8 cellular contexts compared by ENCODE assay signal in the genomic region with DNA sequence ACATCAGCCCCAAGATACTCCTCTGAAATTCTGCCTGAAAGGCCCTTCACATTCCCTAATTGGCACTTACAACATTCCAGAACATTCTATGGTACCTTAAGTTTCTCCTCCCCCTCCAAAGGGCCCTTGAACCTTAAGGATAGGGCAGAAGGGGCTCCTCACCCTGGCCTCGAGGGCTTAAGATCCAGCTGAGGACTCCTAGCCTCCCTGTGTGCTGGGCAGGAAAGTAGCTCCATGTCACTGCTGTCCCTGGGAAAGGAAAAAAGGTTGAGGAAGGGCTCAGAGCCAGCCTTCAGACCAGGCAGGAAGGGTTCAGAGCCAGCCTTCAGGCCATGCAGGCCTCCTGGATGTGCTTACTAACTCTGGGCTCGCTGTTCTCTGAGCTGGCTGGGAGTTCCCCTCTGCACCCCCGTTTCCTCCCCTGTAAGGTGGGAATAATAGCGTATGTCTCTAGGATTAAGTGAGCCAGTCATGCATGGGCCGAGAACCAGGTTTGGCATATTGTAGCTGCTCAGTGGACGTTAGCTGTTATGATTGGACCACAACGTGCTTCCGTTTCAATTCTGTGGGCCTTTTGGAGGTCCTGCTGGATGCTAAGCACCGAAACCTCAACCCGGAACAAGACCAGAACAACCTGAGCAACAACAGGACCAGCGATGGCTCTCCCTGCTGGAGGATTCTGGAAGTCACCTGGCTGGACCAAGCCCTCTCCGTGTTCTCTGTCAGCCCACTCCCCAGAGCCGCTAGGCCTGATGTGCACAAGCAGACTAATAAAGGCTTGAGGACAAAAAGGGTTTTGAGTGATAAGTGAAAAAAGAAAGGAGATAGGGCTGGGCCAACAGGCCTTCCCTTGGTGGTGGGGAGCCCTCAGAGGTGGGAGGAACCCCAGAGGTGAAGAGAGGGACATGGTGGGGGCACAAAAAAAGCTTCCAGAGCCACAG. TPM values are rescaled to one million over a fixed set of nuclear protein-coding genes. Genes with fewer than 3 reads are reported as not detected.
DNase-seq lines count a peak whose midpoint lies in the region; ATAC-seq and TF ChIP-seq lines count a peak whose summit lies in the region.

No MANE protein-coding gene starts in this region.

- CTCF ChIA-PET in HCT116 (lab: Charles Lee) = interaction anchor here (1.6 kb wide), 1 partner anchor 11 kb away, joined by 4 read pairs; no protein-coding TSS in a partner anchor

- H2AFZ ChIP-seq in HCT116 (ENCODE audit: low read depth, low read length, poor library complexity, severe bottlenecking) = no peak overlapping the region

- no peaks in the 10 kb centered on the region for H4K20me1 ChIP-seq in HCT116 (ENCODE audit: insufficient read depth)

- peak overlapping the region; percentile 59 to 76 for H3K4me3 Mint-ChIP-seq in activated T-cell treated with anti-CD3 and anti-CD28 coated beads, Interleukin-2, amount 50 U/mL, for 72 hours
- peak overlapping the region; percentile 67 for H3K4me3 Mint-ChIP-seq in glutamatergic neuron (ENCODE audit: unreplicated experiment)

- H3K27me3 Mint-ChIP-seq in activated T-cell treated with anti-CD3 and anti-CD28 coated beads, Interleukin-2, amount 50 U/mL, for 72 hours (ENCODE audit: low read depth) = peaks cover 42% of the 10 kb centered on the region
- peaks cover 15% of the 10 kb centered on the region for H3K27me3 Mint-ChIP-seq in glutamatergic neuron (ENCODE audit: unreplicated experiment)

- TF ChIP-seq RAD21 in HCT116 (IDR thresholded peaks at IDR 0.05; ENCODE audit: low read depth) = peak; percentile 28; the same call in 1 of the 2 replicates

- POLR2A ChIA-PET in HCT116 (lab: Charles Lee) = no interaction called here

- H3K4me1 ChIP-seq in HCT116 (ENCODE audit: control insufficient read depth in 1 of 2, insufficient read depth in 2 of 2, low read length in 2 of 2) = peaks cover 10 to 26% of the 10 kb centered on the region in 2 experiments

- H3K4me3 ChIP-seq in HCT116 (replicated peaks in 1 of 2; ENCODE audit: low read depth in 1 of 2, low read length in 2 of 2) = peak overlapping the region; percentile 52 to 62
- H3K4me3 ChIP-seq in NB4 (ENCODE audit: low read depth, low read length) = no peak overlapping the region

- H3K4me1 Mint-ChIP-seq in activated T-cell treated with anti-CD3 and anti-CD28 coated beads, Interleukin-2, amount 50 U/mL, for 72 hours (ENCODE audit: low read depth) = peaks cover 28% of the 10 kb centered on the region
- no peaks in the 10 kb centered on the region for H3K4me1 Mint-ChIP-seq in glutamatergic neuron (ENCODE audit: low read depth, unreplicated experiment)

- no peaks in the 10 kb centered on the region for H3K79me2 ChIP-seq in HCT116 (ENCODE audit: insufficient read depth, low read length)

- no peak for TF ChIP-seq POLR2A in HCT116 (IDR thresholded peaks at IDR 0.05; ENCODE audit: borderline replicate concordance, extremely low read depth, insufficient read depth, insufficient read length)
- TF ChIP-seq POLR2A in NB4 (IDR thresholded peaks at IDR 0.05; ENCODE audit: extremely low read depth, insufficient read length) = no peak

- no peaks in the 10 kb centered on the region for H3K27me3 ChIP-seq in HCT116 (ENCODE audit: insufficient read depth, low read length)

- no peak overlapping the region; the same call in 1 of the 2 replicates for H3K27ac ChIP-seq in HCT116 (ENCODE audit: low read depth, low read length)

- no peak for DNase-seq in activated T-cell treated with anti-CD3 and anti-CD28 coated beads, Interleukin-2, amount 50 U/mL, for 72 hours
- DNase-seq in activated T-cell treated with anti-CD3 and anti-CD28 coated beads, Interleukin-2, amount 50 U/mL, for 1 hour = no peak
- no peak for DNase-seq in HCT116 (ENCODE audit: low read depth, low spot score)
- peak; percentile 37 for DNase-seq in NB4 (ENCODE audit: low read depth)
- DNase-seq in glutamatergic neuron = no peak
- no peak for DNase-seq in SIG-M5 treated with dmso at 0.1 percent for 504 hours (lab: John Stamatoyannopoulos, UW; ENCODE audit: unreplicated experiment)
- no peak for DNase-seq in AML-193 (lab: John Stamatoyannopoulos, UW)
- no peak for DNase-seq in amniotic stem cell (lab: John Stamatoyannopoulos, UW)

- peak overlapping the region; percentile 61 for H3K9ac ChIP-seq in HCT116 (ENCODE audit: low read length)

- RAD21 ChIA-PET in HCT116 (lab: Charles Lee; ENCODE audit: low non-redundant PET in 1 of 2, low total read pairs in 2 of 2, uncharacterized antibody in 2 of 2, unreplicated experiment in 2 of 2) = interaction anchor here in 1 of 2 experiments (0.6 kb wide), 1 partner anchor 1252 kb away, joined by 3 read pairs; no protein-coding TSS in a partner anchor

- H3K4me2 ChIP-seq in HCT116 (ENCODE audit: low read length) = peak overlapping the region; percentile 93

- ATAC-seq in activated T-cell treated with anti-CD3 and anti-CD28 coated beads, Interleukin-2, amount 50 U/mL, for 72 hours (replicated peaks in 1 of 2) = no peak
- ATAC-seq in HCT116 = peak; percentile 29; the same call in 1 of the 2 replicates

- intact Hi-C loops in HCT116 (cut with micrococcal nuclease) = no loop called here

- TF ChIP-seq CTCF in HCT116 (IDR thresholded peaks at IDR 0.05 in 2 of 3, conservative IDR thresholded peaks at IDR 0.05 in 1 of 3; ENCODE audit: borderline replicate concordance in 1 of 3, insufficient read depth in 1 of 3, low read depth in 2 of 3, low read length in 2 of 3) = peak; percentile 20 to 51 (median 42); a peak in 4 of 6 replicates
- TF ChIP-seq CTCF in NB4 (IDR thresholded peaks at IDR 0.05; ENCODE audit: low read depth, low read length) = peak; percentile 7
- TF ChIP-seq CTCF in glutamatergic neuron (IDR thresholded peaks at IDR 0.05; ENCODE audit: partially characterized antibody, unreplicated experiment) = peak; percentile 28

- H3K36me3 Mint-ChIP-seq in activated T-cell treated with anti-CD3 and anti-CD28 coated beads, Interleukin-2, amount 50 U/mL, for 72 hours (ENCODE audit: insufficient read depth in 2 of 2) = no peaks in the 10 kb centered on the region
- H3K36me3 Mint-ChIP-seq in glutamatergic neuron (ENCODE audit: unreplicated experiment) = no peaks in the 10 kb centered on the region

- H3K27ac Mint-ChIP-seq in activated T-cell treated with anti-CD3 and anti-CD28 coated beads, Interleukin-2, amount 50 U/mL, for 72 hours = no peak overlapping the region
- no peak overlapping the region for H3K27ac Mint-ChIP-seq in glutamatergic neuron (ENCODE audit: unreplicated experiment)

- no peaks in the 10 kb centered on the region for H3K9me2 ChIP-seq in HCT116 (ENCODE audit: insufficient read depth)

- no TSS peak for BruUV-seq in HCT116 (replicated peaks; lab: Mats Ljungman, UMichigan)

- H3K9me3 ChIP-seq in HCT116 (ENCODE audit: control insufficient read depth in 1 of 2, insufficient read depth in 1 of 2, low read depth in 1 of 2, low read length in 2 of 2) = no peaks in the 10 kb centered on the region

- no peaks in the 10 kb centered on the region for H3K9me3 Mint-ChIP-seq in activated T-cell treated with anti-CD3 and anti-CD28 coated beads, Interleukin-2, amount 50 U/mL, for 72 hours
- peaks cover 2% of the 10 kb centered on the region for H3K9me3 Mint-ChIP-seq in glutamatergic neuron (ENCODE audit: unreplicated experiment)

- no peaks in the 10 kb centered on the region for H3K36me3 ChIP-seq in HCT116 (ENCODE audit: control insufficient read depth in 1 of 2, insufficient read depth in 2 of 2, low read length in 2 of 2)

TF ChIP-seq in HCT116, 20 proteins besides CTCF, POLR2A, EP300 and RAD21 (continues in another document):
- TF ChIP-seq TCF7L2 (IDR thresholded peaks at IDR 0.05; ENCODE audit: borderline replicate concordance, extremely low read depth, insufficient read depth, insufficient read length) (no peak), YY1 (IDR thresholded peaks at IDR 0.05; ENCODE audit: extremely low read depth, insufficient replicate concordance, low read depth, low read length) (no peak), EZH2 (IDR thresholded peaks at IDR 0.05) (no peak), JUND (IDR thresholded peaks at IDR 0.05) (no peak), ELF1 (IDR thresholded peaks at IDR 0.05; ENCODE audit: borderline replicate concordance, low read depth) (no peak), CEBPB (IDR thresholded peaks at IDR 0.05; ENCODE audit: low read depth) (no peak), CBX3 (IDR thresholded peaks at IDR 0.05; ENCODE audit: low read depth) (no peak), FOSL1 (IDR thresholded peaks at IDR 0.05; ENCODE audit: low read depth) (no peak), EZH2phosphoT487 (IDR thresholded peaks at IDR 0.05; ENCODE audit: borderline replicate concordance) (no peak)
- TF ChIP-seq, protein P1, sequence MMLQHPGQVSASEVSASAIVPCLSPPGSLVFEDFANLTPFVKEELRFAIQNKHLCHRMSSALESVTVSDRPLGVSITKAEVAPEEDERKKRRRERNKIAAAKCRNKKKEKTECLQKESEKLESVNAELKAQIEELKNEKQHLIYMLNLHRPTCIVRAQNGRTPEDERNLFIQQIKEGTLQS (IDR thresholded peaks at IDR 0.05) = no peak
- TF ChIP-seq, protein P2, sequence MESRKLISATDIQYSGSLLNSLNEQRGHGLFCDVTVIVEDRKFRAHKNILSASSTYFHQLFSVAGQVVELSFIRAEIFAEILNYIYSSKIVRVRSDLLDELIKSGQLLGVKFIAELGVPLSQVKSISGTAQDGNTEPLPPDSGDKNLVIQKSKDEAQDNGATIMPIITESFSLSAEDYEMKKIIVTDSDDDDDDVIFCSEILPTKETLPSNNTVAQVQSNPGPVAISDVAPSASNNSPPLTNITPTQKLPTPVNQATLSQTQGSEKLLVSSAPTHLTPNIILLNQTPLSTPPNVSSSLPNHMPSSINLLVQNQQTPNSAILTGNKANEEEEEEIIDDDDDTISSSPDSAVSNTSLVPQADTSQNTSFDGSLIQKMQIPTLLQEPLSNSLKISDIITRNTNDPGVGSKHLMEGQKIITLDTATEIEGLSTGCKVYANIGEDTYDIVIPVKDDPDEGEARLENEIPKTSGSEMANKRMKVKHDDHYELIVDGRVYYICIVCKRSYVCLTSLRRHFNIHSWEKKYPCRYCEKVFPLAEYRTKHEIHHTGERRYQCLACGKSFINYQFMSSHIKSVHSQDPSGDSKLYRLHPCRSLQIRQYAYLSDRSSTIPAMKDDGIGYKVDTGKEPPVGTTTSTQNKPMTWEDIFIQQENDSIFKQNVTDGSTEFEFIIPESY (IDR thresholded peaks at IDR 0.05; ENCODE audit: extremely low read depth, insufficient replicate concordance, low read length) = no peak

RNA-seq across cellular contexts. Expression of a gene that starts 1.0 kb away (rescaled TPM):
- under 1 TPM; 0.34 to 0.76 TPM for total RNA-seq in activated T-cell treated with anti-CD3 and anti-CD28 coated beads, Interleukin-2, amount 50 U/mL, for 72 hours
- total RNA-seq in HCT116 (2021; ENCODE audit: unreplicated experiment) (6.1 TPM), glutamatergic neuron (ENCODE audit: unreplicated experiment) (0.27 TPM)
- polyA plus RNA-seq in HCT116 (2012) = 4.7 and 5.1 TPM in 2 replicates
